Comparison of ENCODE assay signal across 1 cellular context in the genomic region with DNA sequence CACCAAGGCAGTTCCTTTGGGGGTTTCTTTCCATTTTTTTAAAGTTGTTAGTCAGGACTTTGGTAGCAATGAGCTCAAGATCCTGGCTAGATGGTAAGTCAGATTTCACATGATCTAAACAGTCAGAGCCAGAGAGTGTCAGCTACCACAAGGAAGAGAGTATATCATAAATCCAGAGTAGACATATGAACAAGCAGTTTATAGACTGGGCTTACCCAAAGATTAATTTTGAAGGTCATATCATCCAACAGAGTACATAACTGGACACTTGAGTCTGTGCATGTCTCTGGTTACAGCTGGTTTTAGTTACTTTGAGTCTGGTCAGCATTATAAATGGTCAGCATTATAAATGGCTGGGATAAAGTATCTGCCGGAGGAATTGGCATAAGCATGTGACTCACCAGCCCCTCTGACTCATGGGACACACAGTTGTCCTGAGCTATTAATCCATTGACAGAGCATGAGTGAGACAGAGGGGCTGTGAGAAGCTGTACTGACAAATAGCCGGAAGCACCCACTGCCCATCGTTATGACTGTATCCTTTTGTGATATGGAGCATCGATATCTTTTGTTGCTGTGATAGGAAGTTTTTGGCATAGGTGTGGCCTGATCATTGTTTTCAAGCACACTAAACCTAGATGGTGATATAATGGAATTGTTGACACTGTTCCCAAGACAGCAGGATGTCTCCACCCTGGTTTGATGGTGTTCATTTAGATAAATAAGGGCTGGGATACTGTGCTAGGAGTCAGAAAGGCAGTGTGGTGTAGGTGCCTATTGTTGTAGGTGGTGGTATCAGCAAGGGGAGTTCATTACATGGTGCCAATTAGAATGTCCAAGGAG.
TF ChIP-seq lines count a peak whose summit lies in the region.

No MANE protein-coding gene starts in this region.

TF ChIP-seq in K562, 482 proteins besides CTCF, POLR2A, EP300 and RAD21 (continues in another document):
- TF ChIP-seq JUN (IDR thresholded peaks at IDR 0.05; ENCODE audit: borderline replicate concordance, low read depth, low read length) (0 out of 2 replicates have a peak, but pooled peaks have one; percentile 36), JUN (CRISPR knock-in tag; IDR thresholded peaks at IDR 0.05; ENCODE audit: borderline replicate concordance) (no peak), NR4A1 (CRISPR knock-in tag; IDR thresholded peaks at IDR 0.05) (no peak), NR4A1 (tag; IDR thresholded peaks at IDR 0.05) (0 out of 2 replicates have a peak, but pooled peaks have one; percentile 30), SP2 (IDR thresholded peaks at IDR 0.05; ENCODE audit: extremely low read depth, low read depth, low read length, poor library complexity, severe bottlenecking) (no peak), JUND (IDR thresholded peaks at IDR 0.05; ENCODE audit: borderline replicate concordance, low read depth, low read length) (peak; percentile 56; the same call in 1 of the 2 replicates), JUND (tag; IDR thresholded peaks at IDR 0.05; ENCODE audit: borderline replicate concordance, low read depth, low read length) (peak; percentile 75; the same call in 2 of the 3 replicates), ZNF766 (CRISPR knock-in tag; conservative IDR thresholded peaks at IDR 0.05) (0 out of 2 replicates have a peak, but pooled peaks have one; percentile 24), MAFG (tag; conservative IDR thresholded peaks at IDR 0.05) (peak; percentile 54), BRD4 (IDR thresholded peaks at IDR 0.05) (no peak), HDAC2 (IDR thresholded peaks at IDR 0.05) (no peak), ZNF445 (CRISPR knock-in tag; IDR thresholded peaks at IDR 0.05; ENCODE audit: low read depth) (no peak), ZNF12 (CRISPR knock-in tag; IDR thresholded peaks at IDR 0.05) (peak; percentile 39; the same call in 1 of the 2 replicates), ZNF589 (CRISPR knock-in tag; IDR thresholded peaks at IDR 0.05; ENCODE audit: low read depth) (0 out of 2 replicates have a peak, but pooled peaks have one; percentile 57), RBM25 (IDR thresholded peaks at IDR 0.05; ENCODE audit: low read depth, low read length, severe bottlenecking) (no peak), ZNF644 (tag; IDR thresholded peaks at IDR 0.05; ENCODE audit: low read depth) (0 out of 2 replicates have a peak, but pooled peaks have one; percentile 20), GTF2E2 (tag; IDR thresholded peaks at IDR 0.05) (0 out of 2 replicates have a peak, but pooled peaks have one; percentile 25)
- TF ChIP-seq, protein P1, sequence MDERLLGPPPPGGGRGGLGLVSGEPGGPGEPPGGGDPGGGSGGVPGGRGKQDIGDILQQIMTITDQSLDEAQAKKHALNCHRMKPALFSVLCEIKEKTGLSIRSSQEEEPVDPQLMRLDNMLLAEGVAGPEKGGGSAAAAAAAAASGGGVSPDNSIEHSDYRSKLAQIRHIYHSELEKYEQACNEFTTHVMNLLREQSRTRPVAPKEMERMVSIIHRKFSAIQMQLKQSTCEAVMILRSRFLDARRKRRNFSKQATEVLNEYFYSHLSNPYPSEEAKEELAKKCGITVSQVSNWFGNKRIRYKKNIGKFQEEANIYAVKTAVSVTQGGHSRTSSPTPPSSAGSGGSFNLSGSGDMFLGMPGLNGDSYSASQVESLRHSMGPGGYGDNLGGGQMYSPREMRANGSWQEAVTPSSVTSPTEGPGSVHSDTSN (CRISPR knock-in tag; IDR thresholded peaks at IDR 0.05; ENCODE audit: low read depth), result no peak
- TF ChIP-seq, protein P1 (tag; conservative IDR thresholded peaks at IDR 0.05; ENCODE audit: low read depth), result peak; percentile 51; the same call in 1 of the 2 replicates
- TF ChIP-seq, protein P2, sequence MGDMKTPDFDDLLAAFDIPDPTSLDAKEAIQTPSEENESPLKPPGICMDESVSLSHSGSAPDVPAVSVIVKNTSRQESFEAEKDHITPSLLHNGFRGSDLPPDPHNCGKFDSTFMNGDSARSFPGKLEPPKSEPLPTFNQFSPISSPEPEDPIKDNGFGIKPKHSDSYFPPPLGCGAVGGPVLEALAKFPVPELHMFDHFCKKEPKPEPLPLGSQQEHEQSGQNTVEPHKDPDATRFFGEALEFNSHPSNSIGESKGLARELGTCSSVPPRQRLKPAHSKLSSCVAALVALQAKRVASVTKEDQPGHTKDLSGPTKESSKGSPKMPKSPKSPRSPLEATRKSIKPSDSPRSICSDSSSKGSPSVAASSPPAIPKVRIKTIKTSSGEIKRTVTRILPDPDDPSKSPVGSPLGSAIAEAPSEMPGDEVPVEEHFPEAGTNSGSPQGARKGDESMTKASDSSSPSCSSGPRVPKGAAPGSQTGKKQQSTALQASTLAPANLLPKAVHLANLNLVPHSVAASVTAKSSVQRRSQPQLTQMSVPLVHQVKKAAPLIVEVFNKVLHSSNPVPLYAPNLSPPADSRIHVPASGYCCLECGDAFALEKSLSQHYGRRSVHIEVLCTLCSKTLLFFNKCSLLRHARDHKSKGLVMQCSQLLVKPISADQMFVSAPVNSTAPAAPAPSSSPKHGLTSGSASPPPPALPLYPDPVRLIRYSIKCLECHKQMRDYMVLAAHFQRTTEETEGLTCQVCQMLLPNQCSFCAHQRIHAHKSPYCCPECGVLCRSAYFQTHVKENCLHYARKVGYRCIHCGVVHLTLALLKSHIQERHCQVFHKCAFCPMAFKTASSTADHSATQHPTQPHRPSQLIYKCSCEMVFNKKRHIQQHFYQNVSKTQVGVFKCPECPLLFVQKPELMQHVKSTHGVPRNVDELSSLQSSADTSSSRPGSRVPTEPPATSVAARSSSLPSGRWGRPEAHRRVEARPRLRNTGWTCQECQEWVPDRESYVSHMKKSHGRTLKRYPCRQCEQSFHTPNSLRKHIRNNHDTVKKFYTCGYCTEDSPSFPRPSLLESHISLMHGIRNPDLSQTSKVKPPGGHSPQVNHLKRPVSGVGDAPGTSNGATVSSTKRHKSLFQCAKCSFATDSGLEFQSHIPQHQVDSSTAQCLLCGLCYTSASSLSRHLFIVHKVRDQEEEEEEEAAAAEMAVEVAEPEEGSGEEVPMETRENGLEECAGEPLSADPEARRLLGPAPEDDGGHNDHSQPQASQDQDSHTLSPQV (IDR thresholded peaks at IDR 0.05), result peak; percentile 87
- TF ChIP-seq, protein P3, sequence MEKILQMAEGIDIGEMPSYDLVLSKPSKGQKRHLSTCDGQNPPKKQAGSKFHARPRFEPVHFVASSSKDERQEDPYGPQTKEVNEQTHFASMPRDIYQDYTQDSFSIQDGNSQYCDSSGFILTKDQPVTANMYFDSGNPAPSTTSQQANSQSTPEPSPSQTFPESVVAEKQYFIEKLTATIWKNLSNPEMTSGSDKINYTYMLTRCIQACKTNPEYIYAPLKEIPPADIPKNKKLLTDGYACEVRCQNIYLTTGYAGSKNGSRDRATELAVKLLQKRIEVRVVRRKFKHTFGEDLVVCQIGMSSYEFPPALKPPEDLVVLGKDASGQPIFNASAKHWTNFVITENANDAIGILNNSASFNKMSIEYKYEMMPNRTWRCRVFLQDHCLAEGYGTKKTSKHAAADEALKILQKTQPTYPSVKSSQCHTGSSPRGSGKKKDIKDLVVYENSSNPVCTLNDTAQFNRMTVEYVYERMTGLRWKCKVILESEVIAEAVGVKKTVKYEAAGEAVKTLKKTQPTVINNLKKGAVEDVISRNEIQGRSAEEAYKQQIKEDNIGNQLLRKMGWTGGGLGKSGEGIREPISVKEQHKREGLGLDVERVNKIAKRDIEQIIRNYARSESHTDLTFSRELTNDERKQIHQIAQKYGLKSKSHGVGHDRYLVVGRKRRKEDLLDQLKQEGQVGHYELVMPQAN (IDR thresholded peaks at IDR 0.05; ENCODE audit: borderline replicate concordance), result no peak
- TF ChIP-seq, protein P4, sequence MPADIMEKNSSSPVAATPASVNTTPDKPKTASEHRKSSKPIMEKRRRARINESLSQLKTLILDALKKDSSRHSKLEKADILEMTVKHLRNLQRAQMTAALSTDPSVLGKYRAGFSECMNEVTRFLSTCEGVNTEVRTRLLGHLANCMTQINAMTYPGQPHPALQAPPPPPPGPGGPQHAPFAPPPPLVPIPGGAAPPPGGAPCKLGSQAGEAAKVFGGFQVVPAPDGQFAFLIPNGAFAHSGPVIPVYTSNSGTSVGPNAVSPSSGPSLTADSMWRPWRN (IDR thresholded peaks at IDR 0.05; ENCODE audit: low read depth), result no peak
- TF ChIP-seq, protein P5, sequence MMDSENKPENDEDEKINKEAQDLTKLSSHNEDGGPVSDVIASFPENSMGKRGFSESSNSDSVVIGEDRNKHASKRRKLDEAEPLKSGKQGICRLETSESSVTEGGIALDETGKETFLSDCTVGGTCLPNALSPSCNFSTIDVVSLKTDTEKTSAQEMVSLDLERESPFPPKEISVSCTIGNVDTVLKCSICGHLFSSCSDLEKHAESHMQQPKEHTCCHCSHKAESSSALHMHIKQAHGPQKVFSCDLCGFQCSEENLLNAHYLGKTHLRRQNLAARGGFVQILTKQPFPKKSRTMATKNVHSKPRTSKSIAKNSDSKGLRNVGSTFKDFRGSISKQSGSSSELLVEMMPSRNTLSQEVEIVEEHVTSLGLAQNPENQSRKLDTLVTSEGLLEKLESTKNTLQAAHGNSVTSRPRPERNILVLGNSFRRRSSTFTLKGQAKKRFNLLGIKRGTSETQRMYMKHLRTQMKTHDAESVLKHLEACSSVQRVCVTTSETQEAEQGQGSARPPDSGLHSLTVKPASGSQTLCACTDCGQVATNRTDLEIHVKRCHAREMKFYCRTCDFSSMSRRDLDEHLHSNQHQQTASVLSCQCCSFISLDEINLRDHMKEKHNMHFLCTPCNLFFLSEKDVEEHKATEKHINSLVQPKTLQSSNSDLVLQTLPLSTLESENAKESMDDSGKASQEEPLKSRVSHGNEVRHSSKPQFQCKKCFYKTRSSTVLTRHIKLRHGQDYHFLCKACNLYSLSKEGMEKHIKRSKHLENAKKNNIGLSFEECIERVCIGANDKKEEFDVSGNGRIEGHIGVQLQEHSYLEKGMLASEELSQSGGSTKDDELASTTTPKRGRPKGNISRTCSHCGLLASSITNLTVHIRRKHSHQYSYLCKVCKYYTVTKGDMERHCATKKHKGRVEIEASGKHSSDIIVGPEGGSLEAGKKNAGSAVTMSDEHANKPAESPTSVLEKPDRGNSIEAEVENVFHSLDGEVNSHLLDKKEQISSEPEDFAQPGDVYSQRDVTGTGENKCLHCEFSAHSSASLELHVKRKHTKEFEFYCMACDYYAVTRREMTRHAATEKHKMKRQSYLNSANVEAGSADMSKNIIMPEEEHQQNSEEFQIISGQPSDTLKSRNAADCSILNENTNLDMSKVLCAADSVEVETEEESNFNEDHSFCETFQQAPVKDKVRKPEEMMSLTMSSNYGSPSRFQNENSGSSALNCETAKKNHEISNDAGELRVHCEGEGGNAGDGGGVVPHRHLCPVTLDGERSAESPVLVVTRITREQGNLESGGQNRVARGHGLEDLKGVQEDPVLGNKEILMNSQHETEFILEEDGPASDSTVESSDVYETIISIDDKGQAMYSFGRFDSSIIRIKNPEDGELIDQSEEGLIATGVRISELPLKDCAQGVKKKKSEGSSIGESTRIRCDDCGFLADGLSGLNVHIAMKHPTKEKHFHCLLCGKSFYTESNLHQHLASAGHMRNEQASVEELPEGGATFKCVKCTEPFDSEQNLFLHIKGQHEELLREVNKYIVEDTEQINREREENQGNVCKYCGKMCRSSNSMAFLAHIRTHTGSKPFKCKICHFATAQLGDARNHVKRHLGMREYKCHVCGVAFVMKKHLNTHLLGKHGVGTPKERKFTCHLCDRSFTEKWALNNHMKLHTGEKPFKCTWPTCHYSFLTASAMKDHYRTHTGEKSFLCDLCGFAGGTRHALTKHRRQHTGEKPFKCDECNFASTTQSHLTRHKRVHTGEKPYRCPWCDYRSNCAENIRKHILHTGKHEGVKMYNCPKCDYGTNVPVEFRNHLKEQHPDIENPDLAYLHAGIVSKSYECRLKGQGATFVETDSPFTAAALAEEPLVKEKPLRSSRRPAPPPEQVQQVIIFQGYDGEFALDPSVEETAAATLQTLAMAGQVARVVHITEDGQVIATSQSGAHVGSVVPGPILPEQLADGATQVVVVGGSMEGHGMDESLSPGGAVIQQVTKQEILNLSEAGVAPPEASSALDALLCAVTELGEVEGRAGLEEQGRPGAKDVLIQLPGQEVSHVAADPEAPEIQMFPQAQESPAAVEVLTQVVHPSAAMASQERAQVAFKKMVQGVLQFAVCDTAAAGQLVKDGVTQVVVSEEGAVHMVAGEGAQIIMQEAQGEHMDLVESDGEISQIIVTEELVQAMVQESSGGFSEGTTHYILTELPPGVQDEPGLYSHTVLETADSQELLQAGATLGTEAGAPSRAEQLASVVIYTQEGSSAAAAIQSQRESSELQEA (IDR thresholded peaks at IDR 0.05; ENCODE audit: low read depth), result no peak
- TF ChIP-seq, protein P6, sequence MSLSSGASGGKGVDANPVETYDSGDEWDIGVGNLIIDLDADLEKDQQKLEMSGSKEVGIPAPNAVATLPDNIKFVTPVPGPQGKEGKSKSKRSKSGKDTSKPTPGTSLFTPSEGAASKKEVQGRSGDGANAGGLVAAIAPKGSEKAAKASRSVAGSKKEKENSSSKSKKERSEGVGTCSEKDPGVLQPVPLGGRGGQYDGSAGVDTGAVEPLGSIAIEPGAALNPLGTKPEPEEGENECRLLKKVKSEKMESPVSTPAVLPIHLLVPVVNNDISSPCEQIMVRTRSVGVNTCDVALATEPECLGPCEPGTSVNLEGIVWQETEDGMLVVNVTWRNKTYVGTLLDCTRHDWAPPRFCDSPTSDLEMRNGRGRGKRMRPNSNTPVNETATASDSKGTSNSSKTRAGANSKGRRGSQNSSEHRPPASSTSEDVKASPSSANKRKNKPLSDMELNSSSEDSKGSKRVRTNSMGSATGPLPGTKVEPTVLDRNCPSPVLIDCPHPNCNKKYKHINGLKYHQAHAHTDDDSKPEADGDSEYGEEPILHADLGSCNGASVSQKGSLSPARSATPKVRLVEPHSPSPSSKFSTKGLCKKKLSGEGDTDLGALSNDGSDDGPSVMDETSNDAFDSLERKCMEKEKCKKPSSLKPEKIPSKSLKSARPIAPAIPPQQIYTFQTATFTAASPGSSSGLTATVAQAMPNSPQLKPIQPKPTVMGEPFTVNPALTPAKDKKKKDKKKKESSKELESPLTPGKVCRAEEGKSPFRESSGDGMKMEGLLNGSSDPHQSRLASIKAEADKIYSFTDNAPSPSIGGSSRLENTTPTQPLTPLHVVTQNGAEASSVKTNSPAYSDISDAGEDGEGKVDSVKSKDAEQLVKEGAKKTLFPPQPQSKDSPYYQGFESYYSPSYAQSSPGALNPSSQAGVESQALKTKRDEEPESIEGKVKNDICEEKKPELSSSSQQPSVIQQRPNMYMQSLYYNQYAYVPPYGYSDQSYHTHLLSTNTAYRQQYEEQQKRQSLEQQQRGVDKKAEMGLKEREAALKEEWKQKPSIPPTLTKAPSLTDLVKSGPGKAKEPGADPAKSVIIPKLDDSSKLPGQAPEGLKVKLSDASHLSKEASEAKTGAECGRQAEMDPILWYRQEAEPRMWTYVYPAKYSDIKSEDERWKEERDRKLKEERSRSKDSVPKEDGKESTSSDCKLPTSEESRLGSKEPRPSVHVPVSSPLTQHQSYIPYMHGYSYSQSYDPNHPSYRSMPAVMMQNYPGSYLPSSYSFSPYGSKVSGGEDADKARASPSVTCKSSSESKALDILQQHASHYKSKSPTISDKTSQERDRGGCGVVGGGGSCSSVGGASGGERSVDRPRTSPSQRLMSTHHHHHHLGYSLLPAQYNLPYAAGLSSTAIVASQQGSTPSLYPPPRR (CRISPR knock-in tag; IDR thresholded peaks at IDR 0.05; ENCODE audit: borderline replicate concordance), result no peak
